ENCODE assay signal across 20 cellular contexts in the genomic region with DNA sequence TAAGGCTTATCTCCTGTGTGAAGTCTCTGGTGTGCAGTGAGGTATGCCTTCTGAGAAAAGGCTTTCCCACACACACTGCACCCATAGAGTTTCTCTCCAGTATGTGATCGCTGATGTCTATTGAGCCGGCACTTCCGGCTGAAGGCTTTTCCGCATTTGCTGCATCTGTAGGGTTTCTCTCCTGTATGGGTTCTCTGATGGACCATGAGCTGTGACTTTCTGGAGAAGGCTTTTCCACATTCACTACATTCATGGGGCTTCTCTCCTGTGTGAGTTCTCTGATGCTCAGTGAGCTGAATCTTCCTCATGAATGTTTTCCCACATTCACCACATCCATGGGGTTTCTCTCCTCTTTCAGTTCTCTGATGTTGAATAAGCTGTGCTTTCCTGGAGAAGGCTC.
"Had no signal": no experiment of that assay in that cellular context is flagged by ENCODE, and none has a peak within 500 bp of the region (broad histone marks: within the 10 kb centered on the region; RNA-seq: fewer than 3 reads in every experiment).

No MANE protein-coding gene starts in this region.

- ATAC-seq: gastrocnemius medialis; heart right ventricle; left lung; sciatic nerve; stimulated activated naive CD8-positive, alpha-beta T cell treated with anti-CD3 and anti-CD28 coated beads, Interleukin-15, amount 100 ng/mL, for 72 hours; T-cell had no signal

- H3K4me2 ChIP-seq: SK-N-SH had no signal

- H3K27me3 ChIP-seq: gastrocnemius medialis, heart right ventricle, left lung, spleen, testis had no signal

- H3K9me3 ChIP-seq: testis had no signal

- H3K27me3 Mint-ChIP-seq: activated naive CD4-positive, alpha-beta T cell treated with anti-CD3 and anti-CD28 coated beads, Interleukin-2, amount 10 ng/mL, durations not matched to agents 7 days and 5 days; brain; central memory CD8-positive, alpha-beta T cell; dendritic cell treated with granulocyte-macrophage colony-stimulating factor and Interleukin-4, amounts not matched to agents 40 ng/mL and 50 ng/mL, for 4 days; stimulated activated naive CD8-positive, alpha-beta T cell treated with anti-CD3 and anti-CD28 coated beads, Interleukin-15, amount 100 ng/mL, for 72 hours; T-cell had no signal

- H3K9ac ChIP-seq: SK-N-SH had no signal

- DNase-seq: activated CD4-positive, alpha-beta T cell treated with anti-CD3 and anti-CD28 coated beads, Interleukin-2, amount 50 U/mL, for 4 hours; activated CD4-positive, CD25-positive, alpha-beta regulatory T cell treated with anti-CD3 and anti-CD28 coated beads, Interleukin-2, amount 50 U/mL, for 72 hours; activated naive CD4-positive, alpha-beta T cell treated with anti-CD3 and anti-CD28 coated beads, Interleukin-2, amount 10 ng/mL, durations not matched to agents 7 days and 5 days; activated T-cell treated with anti-CD3 and anti-CD28 coated beads, Interleukin-2, amount 50 U/mL, for 1 hour; erythroblast; gastrocnemius medialis; heart right ventricle; islet precursor cell; left lung; SK-N-SH; spleen; stimulated activated naive CD8-positive, alpha-beta T cell treated with anti-CD3 and anti-CD28 coated beads, Interleukin-15, amount 100 ng/mL, for 72 hours; T-cell; T1000; testis had no signal

- H3K4me1 Mint-ChIP-seq: activated naive CD4-positive, alpha-beta T cell treated with anti-CD3 and anti-CD28 coated beads, Interleukin-2, amount 10 ng/mL, durations not matched to agents 7 days and 5 days; brain; central memory CD8-positive, alpha-beta T cell; neural crest cell; stimulated activated naive CD8-positive, alpha-beta T cell treated with anti-CD3 and anti-CD28 coated beads, Interleukin-15, amount 100 ng/mL, for 72 hours; T-cell had no signal

- H3K9me2 ChIP-seq: SK-N-SH had no signal

- H3K4me3 Mint-ChIP-seq: activated naive CD4-positive, alpha-beta T cell treated with anti-CD3 and anti-CD28 coated beads, Interleukin-2, amount 10 ng/mL, durations not matched to agents 7 days and 5 days; brain; central memory CD8-positive, alpha-beta T cell; dendritic cell treated with granulocyte-macrophage colony-stimulating factor and Interleukin-4, amounts not matched to agents 40 ng/mL and 50 ng/mL, for 4 days; neural crest cell; stimulated activated naive CD8-positive, alpha-beta T cell treated with anti-CD3 and anti-CD28 coated beads, Interleukin-15, amount 100 ng/mL, for 72 hours; T-cell had no signal

- H3K4me3 ChIP-seq: heart right ventricle, left lung, testis had no signal

- H3K4me1 ChIP-seq: gastrocnemius medialis, heart right ventricle, left lung, spleen, testis had no signal

- H3K27ac Mint-ChIP-seq: activated naive CD4-positive, alpha-beta T cell treated with anti-CD3 and anti-CD28 coated beads, Interleukin-2, amount 10 ng/mL, durations not matched to agents 7 days and 5 days; brain; dendritic cell treated with granulocyte-macrophage colony-stimulating factor and Interleukin-4, amounts not matched to agents 40 ng/mL and 50 ng/mL, for 4 days; stimulated activated naive CD8-positive, alpha-beta T cell treated with anti-CD3 and anti-CD28 coated beads, Interleukin-15, amount 100 ng/mL, for 72 hours; T-cell had no signal

- H3K27ac ChIP-seq: gastrocnemius medialis, heart right ventricle, left lung, spleen, testis had no signal
